In the genomic region with DNA sequence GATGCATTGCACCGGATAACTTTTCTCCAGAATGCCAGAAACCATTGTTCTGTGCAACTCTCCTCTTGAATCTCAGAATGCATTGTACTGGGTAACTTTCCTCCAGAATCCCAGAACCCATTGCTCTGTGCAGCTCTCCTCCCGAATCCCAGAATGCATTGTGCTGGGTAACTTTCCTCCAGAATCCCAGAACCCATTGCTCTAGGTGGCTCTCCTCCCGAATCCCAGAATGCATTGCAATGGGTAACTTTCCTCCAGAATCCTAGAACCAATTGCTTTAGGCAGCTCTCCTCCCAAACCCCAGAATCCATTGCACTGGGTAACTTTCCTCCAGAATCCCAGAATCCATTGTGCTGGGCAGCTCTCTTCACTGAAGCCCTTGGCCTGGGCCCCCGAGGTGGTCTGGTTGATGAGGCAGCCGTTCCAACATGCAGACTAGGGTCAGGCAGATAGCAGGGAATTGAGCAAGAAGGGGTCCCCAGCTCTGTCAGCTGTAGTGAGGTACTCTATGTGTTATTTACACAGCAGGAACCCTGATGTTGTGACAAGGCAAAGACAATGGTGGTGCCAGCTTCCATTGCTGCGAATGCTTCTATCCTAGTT, we compare ENCODE assay signal across 20 cellular contexts. TPM values are rescaled to one million over a fixed set of nuclear protein-coding genes. Genes with fewer than 3 reads are reported as not detected.
DNase-seq lines count a peak whose midpoint lies in the region; ATAC-seq, FAIRE-seq and TF ChIP-seq lines count a peak whose summit lies in the region.
"Had no signal": no experiment of that assay in that cellular context is flagged by ENCODE, and none has a peak within 500 bp of the region (broad histone marks: within the 10 kb centered on the region; RNA-seq: fewer than 3 reads in every experiment).

No MANE protein-coding gene starts in this region.

- H3K9ac ChIP-seq in SK-N-SH: no peak overlapping the region

- H3F3A ChIP-seq in SK-N-SH (replicated peaks; ENCODE audit: insufficient read depth) (no peaks in the 10 kb centered on the region), PC-9 (ENCODE audit: insufficient read depth, low read depth) (peaks cover 45% of the 10 kb centered on the region)

- H2AFZ ChIP-seq in SK-N-SH (ENCODE audit: low read depth): no peak overlapping the region
- H2AFZ ChIP-seq in PC-9: no peak overlapping the region

- TF ChIP-seq CTCF in SK-N-SH (IDR thresholded peaks at IDR 0.05): no peak
- TF ChIP-seq CTCF in A549 (IDR thresholded peaks at IDR 0.05): no peak
- no peak for TF ChIP-seq CTCF in natural killer cell (IDR thresholded peaks at IDR 0.05)
- TF ChIP-seq CTCF in PC-9 (conservative IDR thresholded peaks at IDR 0.05): no peak

- WGBS in SK-N-SH (ENCODE audit: low lambda C conversion rate): 97% methylated on average over 6 of the region's 6 CpGs
- 96% methylated on average over 6 of the region's 6 CpGs for WGBS in A549 (ENCODE audit: missing lambda C conversion rate)

- no peak for TF ChIP-seq POLR2A in A549 (IDR thresholded peaks at IDR 0.05; ENCODE audit: low read length)

- H3K9me3 Mint-ChIP-seq in natural killer cell: no peaks in the 10 kb centered on the region
- H3K9me3 Mint-ChIP-seq in stimulated activated naive B cell treated with anti-CD40 and anti-IgM and Interleukin-4, amounts not matched to agents 10 μg/mL and 1 μg/mL and 100 μg/mL, for 72 hours: no peaks in the 10 kb centered on the region
- H3K9me3 Mint-ChIP-seq: activated naive CD8-positive, alpha-beta T cell treated with anti-CD3 and anti-CD28 coated beads, Interleukin-2, amount 10 ng/mL, durations not matched to agents 7 days and 5 days; T-helper 2 cell treated with Interferon-gamma antibody and Interleukin-4, amounts not matched to agents 5 μg/mL and 100 μg/mL, for 36 hours had no signal

- H3K27ac ChIP-seq in SK-N-SH (ENCODE audit: low read depth in 2 of 2, low read length in 1 of 2) (no peak overlapping the region), A549 (peak overlapping the region in 1 of 2 experiments; percentile 30; a peak in 2 of 6 replicates), PC-9 (no peak overlapping the region)
- H3K27ac ChIP-seq: 22Rv1 had no signal

- DNase-seq in SK-N-SH (no peak), A549 (ENCODE audit: low read depth in 1 of 2, low spot score in 1 of 2) (no peak), T-helper 17 cell (no peak), natural killer cell (no peak), PC-9 (no peak), NCI-H2196 (lab: John Stamatoyannopoulos, UW; ENCODE audit: unreplicated experiment) (no peak)
- no peak for DNase-seq in stimulated activated naive B cell treated with anti-CD40 and anti-IgM and Interleukin-4, amounts not matched to agents 10 μg/mL and 1 μg/mL and 100 μg/mL, for 72 hours
- DNase-seq: activated CD4-positive, CD25-positive, alpha-beta regulatory T cell; activated naive CD8-positive, alpha-beta T cell treated with anti-CD3 and anti-CD28 coated beads, Interleukin-2, amount 10 ng/mL, durations not matched to agents 7 days and 5 days; C1 segment of cervical spinal cord; glutamatergic neuron; left ventricle myocardium inferior; NCI-H1417; NCI-H524 treated with DMSO at 0.1 percent for 48 hours; SIG-M5 had no signal

- peaks cover 38 to 39% of the 10 kb centered on the region in 2 experiments for H3K36me3 ChIP-seq in SK-N-SH (replicated peaks in 1 of 2; ENCODE audit: control insufficient read depth in 1 of 2, insufficient read depth in 2 of 2, low read length in 1 of 2)
- H3K36me3 ChIP-seq in PC-9 (ENCODE audit: low read depth): peaks cover 86% of the 10 kb centered on the region

- H3K4me3 ChIP-seq in SK-N-SH (ENCODE audit: low read depth in 2 of 2, low read length in 1 of 2): no peak overlapping the region
- no peak overlapping the region for H3K4me3 ChIP-seq in A549
- no peak overlapping the region for H3K4me3 ChIP-seq in PC-9
- H3K4me3 ChIP-seq: left ventricle myocardium inferior, thyroid gland had no signal

- intact Hi-C loops in natural killer cell (cut with micrococcal nuclease) (loop anchor here (10.0 kb wide), 1 partner anchor 613 kb away; no protein-coding TSS in a partner anchor), PC-9 (cut with micrococcal nuclease; ENCODE audit: unreplicated experiment) (no loop called here)

- H3K36me3 Mint-ChIP-seq in T-helper 17 cell (ENCODE audit: low read depth) (peaks cover 2% of the 10 kb centered on the region), natural killer cell (peaks cover 8% of the 10 kb centered on the region)
- peaks cover 24 to 58% of the 10 kb centered on the region in 2 donors for H3K36me3 Mint-ChIP-seq in stimulated activated naive B cell treated with anti-CD40 and anti-IgM and Interleukin-4, amounts not matched to agents 10 μg/mL and 1 μg/mL and 100 μg/mL, for 72 hours

- no peak for TF ChIP-seq RAD21 in SK-N-SH (IDR thresholded peaks at IDR 0.05; ENCODE audit: low read length)
- TF ChIP-seq RAD21 in A549 (conservative IDR thresholded peaks at IDR 0.05 in 1 of 2, IDR thresholded peaks at IDR 0.05 in 1 of 2): no peak

- H3K9me2 ChIP-seq in SK-N-SH (no peaks in the 10 kb centered on the region), PC-9 (ENCODE audit: insufficient read depth) (no peaks in the 10 kb centered on the region)

- H3K79me2 ChIP-seq in SK-N-SH (ENCODE audit: insufficient read depth): peaks cover 100% of the 10 kb centered on the region
- peaks cover 98% of the 10 kb centered on the region for H3K79me2 ChIP-seq in PC-9 (ENCODE audit: low read depth)

- no peak for FAIRE-seq in A549 (lab: Jason Lieb, UNC)

- CTCF ChIA-PET in SK-N-SH (lab: Yijun Ruan, JAX) (interaction anchor here (0.9 to 10.1 kb wide), 9 partner anchors 21 to 719 kb away, joined by 3 to 67 read pairs (median 6); no protein-coding TSS in a partner anchor), A549 (lab: Yijun Ruan, JAX) (interaction anchor here (0.6 to 5.2 kb wide), 16 partner anchors 10 to 726 kb away, joined by 3 to 30 read pairs (median 3); no protein-coding TSS in a partner anchor), PC-9 (lab: Charles Lee) (no interaction called here)

- H3K27ac Mint-ChIP-seq in T-helper 17 cell (peak overlapping the region; percentile 87), natural killer cell (peak overlapping the region; percentile 76 to 100)
- no peak overlapping the region for H3K27ac Mint-ChIP-seq in stimulated activated naive B cell treated with anti-CD40 and anti-IgM and Interleukin-4, amounts not matched to agents 10 μg/mL and 1 μg/mL and 100 μg/mL, for 72 hours
- H3K27ac Mint-ChIP-seq: T-helper 2 cell treated with Interferon-gamma antibody and Interleukin-4, amounts not matched to agents 5 μg/mL and 100 μg/mL, for 36 hours had no signal

- H3K27me3 ChIP-seq in SK-N-SH (ENCODE audit: insufficient read depth): no peaks in the 10 kb centered on the region
- no peaks in the 10 kb centered on the region for H3K27me3 ChIP-seq in PC-9 (ENCODE audit: insufficient read depth, low read depth)
- H3K27me3 ChIP-seq: esophagus muscularis mucosa, thyroid gland had no signal

- ATAC-seq in SK-N-SH treated with all-trans-retinoic acid at 6 μM for 48 hours (no peak), A549 (no peak), T-helper 17 cell (no peak), natural killer cell (no peak)
- no peak for ATAC-seq in stimulated activated naive B cell treated with anti-CD40 and anti-IgM and Interleukin-4, amounts not matched to agents 10 μg/mL and 1 μg/mL and 100 μg/mL, for 72 hours (replicated peaks)

- peak overlapping the region; percentile 56 for H3K4me3 Mint-ChIP-seq in T-helper 17 cell
- H3K4me3 Mint-ChIP-seq in natural killer cell: peak overlapping the region; percentile 60
- no peak overlapping the region for H3K4me3 Mint-ChIP-seq in stimulated activated naive B cell treated with anti-CD40 and anti-IgM and Interleukin-4, amounts not matched to agents 10 μg/mL and 1 μg/mL and 100 μg/mL, for 72 hours
- H3K4me3 Mint-ChIP-seq: activated naive CD8-positive, alpha-beta T cell treated with anti-CD3 and anti-CD28 coated beads, Interleukin-2, amount 10 ng/mL, durations not matched to agents 7 days and 5 days; T-helper 2 cell treated with Interferon-gamma antibody and Interleukin-4, amounts not matched to agents 5 μg/mL and 100 μg/mL, for 36 hours had no signal

- H4K20me1 ChIP-seq in SK-N-SH (ENCODE audit: insufficient read depth): peaks cover 79% of the 10 kb centered on the region
- peaks cover 89% of the 10 kb centered on the region for H4K20me1 ChIP-seq in PC-9 (ENCODE audit: insufficient read depth)

- no TSS peak for BruUV-seq in PC-9 (replicated peaks; lab: Mats Ljungman, UMichigan)

- H3K4me2 ChIP-seq in SK-N-SH (no peak overlapping the region; the same call in 1 of the 2 replicates), A549 (peak overlapping the region; percentile 71), PC-9 (no peak overlapping the region)

- no peaks in the 10 kb centered on the region for H3K9me3 ChIP-seq in SK-N-SH
- no peaks in the 10 kb centered on the region for H3K9me3 ChIP-seq in A549
- no peaks in the 10 kb centered on the region for H3K9me3 ChIP-seq in T-helper 17 cell (ENCODE audit: control insufficient read depth, low read length, poor library complexity, severe bottlenecking)
- H3K9me3 ChIP-seq in PC-9 (ENCODE audit: insufficient read depth, low read depth): no peaks in the 10 kb centered on the region
- H3K9me3 ChIP-seq: esophagus muscularis mucosa, left ventricle myocardium inferior, thyroid gland had no signal

- H3K4me1 ChIP-seq in SK-N-SH (ENCODE audit: control insufficient read depth in 1 of 2, insufficient read depth in 2 of 2, low read depth in 1 of 2, low read length in 1 of 2) (peaks cover 9 to 30% of the 10 kb centered on the region in 2 experiments; a peak in 3 of 4 replicates), A549 (peaks cover 100% of the 10 kb centered on the region), PC-9 (replicated peaks; ENCODE audit: insufficient read depth) (peaks cover 11% of the 10 kb centered on the region)

- H3K27me3 Mint-ChIP-seq in T-helper 17 cell (no peaks in the 10 kb centered on the region), natural killer cell (ENCODE audit: low read depth in 2 of 2) (no peaks in the 10 kb centered on the region)
- no peaks in the 10 kb centered on the region for H3K27me3 Mint-ChIP-seq in stimulated activated naive B cell treated with anti-CD40 and anti-IgM and Interleukin-4, amounts not matched to agents 10 μg/mL and 1 μg/mL and 100 μg/mL, for 72 hours
- H3K27me3 Mint-ChIP-seq: activated naive CD8-positive, alpha-beta T cell treated with anti-CD3 and anti-CD28 coated beads, Interleukin-2, amount 10 ng/mL, durations not matched to agents 7 days and 5 days had no signal

- POLR2A ChIA-PET in SK-N-SH (lab: Yijun Ruan, JAX) (interaction anchor here (0.8 kb wide), 1 partner anchor 630 kb away, joined by 5 read pairs; no protein-coding TSS in a partner anchor), A549 (lab: Yijun Ruan, JAX) (interaction anchor here (0.6 to 0.9 kb wide), 2 partner anchors 126 to 448 kb away, joined by 3 to 4 read pairs; no protein-coding TSS in a partner anchor), PC-9 (lab: Charles Lee; ENCODE audit: unreplicated experiment) (no interaction called here)

- H3K4me1 Mint-ChIP-seq in T-helper 17 cell (peaks cover 41% of the 10 kb centered on the region), natural killer cell (peaks cover 17 to 20% of the 10 kb centered on the region in 2 donors)
- peaks cover 14 to 20% of the 10 kb centered on the region in 2 donors for H3K4me1 Mint-ChIP-seq in stimulated activated naive B cell treated with anti-CD40 and anti-IgM and Interleukin-4, amounts not matched to agents 10 μg/mL and 1 μg/mL and 100 μg/mL, for 72 hours

- no peak for TF ChIP-seq EP300 in SK-N-SH (IDR thresholded peaks at IDR 0.05; ENCODE audit: borderline replicate concordance in 1 of 2, low read depth in 1 of 2, low read length in 1 of 2)
- no peak for TF ChIP-seq EP300 in A549 (IDR thresholded peaks at IDR 0.05)

RNA-seq across cellular contexts. Expression of a gene that starts 9.4 kb away (rescaled TPM):
- polyA plus RNA-seq in SK-N-SH (2012; rRNA removed): 30.1 and 41.7 TPM in 2 replicates
- polyA plus RNA-seq in SK-N-SH (2012; cell fraction: cytosol; rRNA removed): 20.1 and 23.0 TPM in 2 replicates
- 50.5 and 72.9 TPM in 2 replicates for polyA plus RNA-seq in SK-N-SH (2012; cell fraction: nucleus; rRNA removed)
- polyA plus RNA-seq in A549 (2011; rRNA removed): 45.7 and 50.6 TPM in 2 replicates
- 26.7 and 37.2 TPM in 2 replicates for polyA plus RNA-seq in A549 (2012; cell fraction: cytosol; rRNA removed)
- polyA plus RNA-seq in A549 (2012; cell fraction: nucleus; rRNA removed): 89.7 and 95.0 TPM in 2 replicates
- polyA plus RNA-seq in A549 (2017; fragmentation: RNase III; extraction: RNeasy Plus Mini Kit Qiagen cat#74134 plus additional on column Dnase treatment): 68.1 to 73.4 TPM (median 69.0 TPM) in 3 replicates
- polyA minus RNA-seq in A549 (2011; rRNA and poly(A)+ RNA removed): 86.7 and 103 TPM in 2 replicates
- 100 to 1,000 TPM; 114 to 153 TPM for total RNA-seq in T-helper 17 cell
- 100 to 1,000 TPM; 414 to 531 (median 455) TPM for total RNA-seq in natural killer cell
- 46.0 and 60.0 TPM in 2 replicates for total RNA-seq in PC-9 (2021)

Comparison
In these comparisons a context has a peak if more than half of its experiments do, and no peak if none do; other contexts are left out.
1. H3K4me3 Mint-ChIP-seq: peak in T-helper 17 cell (single experiment) and natural killer cell (single experiment); none in stimulated activated naive B cell treated with anti-CD40 and anti-IgM and Interleukin-4, amounts not matched to agents 10 μg/mL and 1 μg/mL and 100 μg/mL, for 72 hours (0 of 2).